Comparison of ENCODE assay signal across 31 cellular contexts in genomic region chr10:29438271-29438670, GRCh38.
DNase-seq lines count a peak whose midpoint lies in the region; FAIRE-seq and TF ChIP-seq lines count a peak whose summit lies in the region.
"Had no signal": no experiment of that assay in that cellular context is flagged by ENCODE, and none has a peak within 500 bp of the region (broad histone marks: within the 10 kb centered on the region; RNA-seq: fewer than 3 reads in every experiment).

No MANE protein-coding gene starts in this region.

- H3K9me3 ChIP-seq in HUES6 (ENCODE audit: control insufficient read depth, insufficient read depth, low read depth, low read length) (peaks cover 3% of the 10 kb centered on the region; the same call in 1 of the 2 replicates), astrocyte (ENCODE audit: insufficient read depth, low read depth, low read length) (peaks cover 11% of the 10 kb centered on the region)
- H3K9me3 ChIP-seq: pancreas, thyroid gland had no signal

- H4K20me1 ChIP-seq in astrocyte (ENCODE audit: insufficient read depth, low read length), result peaks cover 62% of the 10 kb centered on the region

- peaks cover 93% of the 10 kb centered on the region for H3K79me2 ChIP-seq in astrocyte (ENCODE audit: insufficient read depth, low read length)

- FAIRE-seq in astrocyte (lab: Jason Lieb, UNC), result no peak
- FAIRE-seq: pancreas, small intestine had no signal

- H3K4me3 Mint-ChIP-seq in astrocyte (ENCODE audit: unreplicated experiment) (peak overlapping the region; percentile 45), mesothelial cell of epicardium (peak overlapping the region; percentile 24)
- H3K4me3 Mint-ChIP-seq: activated naive CD8-positive, alpha-beta T cell treated with anti-CD3 and anti-CD28 coated beads for 36 hours; B cell; CD8-positive, alpha-beta T cell; immature natural killer cell had no signal

- H3K27me3 ChIP-seq in HUES6 (ENCODE audit: control insufficient read depth, insufficient read depth, low read length) (no peaks in the 10 kb centered on the region), astrocyte (ENCODE audit: insufficient read depth, low read length) (no peaks in the 10 kb centered on the region)
- H3K27me3 ChIP-seq: ascending aorta, esophagus squamous epithelium, pancreas, stomach, thyroid gland had no signal

- H3K4me1 Mint-ChIP-seq in astrocyte (ENCODE audit: low read depth, unreplicated experiment) (peaks cover 20% of the 10 kb centered on the region), mesothelial cell of epicardium (no peaks in the 10 kb centered on the region)
- H3K4me1 Mint-ChIP-seq: B cell, nephron had no signal

- peak overlapping the region; percentile 82; the same call in 1 of the 2 replicates for H3K27ac ChIP-seq in HUES6 (ENCODE audit: low read depth, low read length)
- H3K27ac ChIP-seq in astrocyte (ENCODE audit: low read depth, low read length), result no peak overlapping the region
- H3K27ac ChIP-seq: ascending aorta, HL-60, pancreas, stomach, thyroid gland had no signal

- H3K9ac ChIP-seq in HUES6 (ENCODE audit: low read length) (peak overlapping the region; percentile 80), astrocyte (ENCODE audit: low read length) (no peak overlapping the region)

- H3K27me3 Mint-ChIP-seq in astrocyte (ENCODE audit: low read depth, unreplicated experiment), result no peaks in the 10 kb centered on the region
- no peaks in the 10 kb centered on the region for H3K27me3 Mint-ChIP-seq in mesothelial cell of epicardium (ENCODE audit: low read depth)
- H3K27me3 Mint-ChIP-seq: activated naive CD8-positive, alpha-beta T cell treated with anti-CD3 and anti-CD28 coated beads for 36 hours; B cell had no signal

- TF ChIP-seq CTCF in astrocyte (IDR thresholded peaks at IDR 0.05; ENCODE audit: insufficient read depth, low read depth, low read length) (no peak), mesothelial cell of epicardium (IDR thresholded peaks at IDR 0.05; ENCODE audit: unreplicated experiment) (no peak)

- H3K4me3 ChIP-seq in HUES6 (ENCODE audit: low read depth, low read length) (peak overlapping the region; percentile 49; the same call in 1 of the 2 replicates), astrocyte (ENCODE audit: insufficient read depth, low read depth, low read length) (no peak overlapping the region)
- H3K4me3 ChIP-seq: ascending aorta, esophagus squamous epithelium, pancreas, stomach, thyroid gland had no signal

- H3K9me3 Mint-ChIP-seq in astrocyte (ENCODE audit: unreplicated experiment) (peaks cover 8% of the 10 kb centered on the region), mesothelial cell of epicardium (peaks cover 45% of the 10 kb centered on the region)

- H3K27ac Mint-ChIP-seq in astrocyte (ENCODE audit: unreplicated experiment) (peak overlapping the region; percentile 90), mesothelial cell of epicardium (no peak overlapping the region)
- H3K27ac Mint-ChIP-seq: activated naive CD8-positive, alpha-beta T cell treated with anti-CD3 and anti-CD28 coated beads for 36 hours; B cell; CD8-positive, alpha-beta T cell; nephron had no signal

- DNase-seq in ELF-1 (ENCODE audit: low read depth, low spot score) (peak; percentile 32), astrocyte (ENCODE audit: low read depth) (no peak), mesothelial cell of epicardium (ENCODE audit: low spot score in 2 of 2, unreplicated experiment in 2 of 2) (no peak), NCI-H1436 treated with DMSO at 0.1 percent for 48 hours (lab: John Stamatoyannopoulos, UW) (no peak), iPS-NIHi11 (ENCODE audit: low spot score) (no peak), activated gamma-delta T cell (lab: John Stamatoyannopoulos, UW) (no peak)
- no peak for DNase-seq in activated CD4-positive, CD25-positive, alpha-beta regulatory T cell treated with anti-CD3 and anti-CD28 coated beads, Interleukin-2, amount 50 U/mL, for 72 hours
- DNase-seq: activated CD4-positive, alpha-beta T cell treated with anti-CD3 and anti-CD28 coated beads for 4 hours; activated effector memory CD4-positive, alpha-beta T cell treated with Interleukin-2 at 50 U/mL for 16 hours; activated naive CD8-positive, alpha-beta T cell treated with anti-CD3 and anti-CD28 coated beads for 36 hours; caudate nucleus; CD8-positive, alpha-beta T cell; esophagus squamous epithelium; foreskin melanocyte; immature natural killer cell; left ventricle myocardium superior; NCI-H1105; NCI-H2029 treated with DMSO at 0.1 percent for 48 hours; pancreas; retina; RPMI8226; stimulated activated CD8-positive, alpha-beta memory T cell treated with anti-CD3 and anti-CD28 coated beads, Interleukin-4, amount 100 ng/mL, for 48 hours; stomach; T-helper 2 cell; thyroid gland had no signal

- no peak overlapping the region for H2AFZ ChIP-seq in astrocyte (ENCODE audit: low read depth, low read length)

- peaks cover 3% of the 10 kb centered on the region for H3K36me3 Mint-ChIP-seq in astrocyte (ENCODE audit: low read depth, unreplicated experiment)
- peaks cover 7% of the 10 kb centered on the region for H3K36me3 Mint-ChIP-seq in mesothelial cell of epicardium

- H3K4me1 ChIP-seq in HUES6 (ENCODE audit: control insufficient read depth, insufficient read depth, low read length), result peaks cover 20% of the 10 kb centered on the region
- H3K4me1 ChIP-seq in astrocyte (ENCODE audit: insufficient read depth, low read length), result no peaks in the 10 kb centered on the region
- H3K4me1 ChIP-seq: ascending aorta, thyroid gland had no signal

- no peaks in the 10 kb centered on the region for H3K36me3 ChIP-seq in HUES6 (ENCODE audit: control insufficient read depth, insufficient read depth, low read length)
- H3K36me3 ChIP-seq in astrocyte (ENCODE audit: insufficient read depth, low read length), result no peaks in the 10 kb centered on the region
- H3K36me3 ChIP-seq: ascending aorta, pancreas, thyroid gland had no signal

- no peak overlapping the region for H3K4me2 ChIP-seq in astrocyte (ENCODE audit: low read length)
